ENCODE assay signal across 7 cellular contexts in genomic region chrY:25047233-25047632, GRCh38. TPM values are rescaled to one million over a fixed set of nuclear protein-coding genes. Genes with fewer than 3 reads are reported as not detected.
"Had no signal": no experiment of that assay in that cellular context is flagged by ENCODE, and none has a peak within 500 bp of the region (broad histone marks: within the 10 kb centered on the region; RNA-seq: fewer than 3 reads in every experiment).

No MANE protein-coding gene starts in this region.

RNA-seq across cellular contexts. Expression of gene BPY2C, which starts 4.7 kb away (rescaled TPM):
- total RNA-seq: GM23248, GM23338, H1, H4, H7, H9, HFFc6 had no signal
